2 cellular contexts compared by ENCODE assay signal in the genomic region with DNA sequence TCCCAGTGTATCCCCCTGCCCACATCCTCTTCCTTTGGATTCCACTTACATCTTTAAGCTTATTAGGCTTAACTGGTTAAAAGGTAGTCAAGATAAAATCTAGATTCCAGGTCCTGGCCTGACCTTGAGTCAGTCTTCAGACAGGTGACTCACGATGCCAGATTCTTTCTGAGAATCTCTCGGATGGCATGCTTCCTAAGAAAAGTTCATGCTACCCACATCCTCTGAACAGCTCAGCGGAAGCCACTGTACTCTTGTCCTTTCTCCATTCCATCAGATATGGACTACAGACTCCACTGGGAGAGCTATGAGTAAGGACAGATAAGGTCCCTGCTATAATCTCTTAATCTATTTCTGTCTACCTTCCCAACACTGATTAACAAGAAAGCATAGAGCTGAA.
TF ChIP-seq lines count a peak whose summit lies in the region.

No MANE protein-coding gene starts in this region.

TF ChIP-seq in IMR-90, 13 proteins besides CTCF, POLR2A, EP300 and RAD21:
- TF ChIP-seq CHD1 (IDR thresholded peaks at IDR 0.05; ENCODE audit: low read depth, low read length) (no peak), FOS (IDR thresholded peaks at IDR 0.05; ENCODE audit: low read depth, low read length) (peak; percentile 53; the same call in 1 of the 2 replicates)

TF ChIP-seq in K562, 482 proteins besides CTCF, POLR2A, EP300 and RAD21:
- TF ChIP-seq CTBP1 (IDR thresholded peaks at IDR 0.05; ENCODE audit: borderline replicate concordance) (peak; percentile 55; the same call in 1 of the 2 replicates), ZNF584 (CRISPR knock-in tag; IDR thresholded peaks at IDR 0.05; ENCODE audit: low read depth) (no peak), FOSL1 (tag; conservative IDR thresholded peaks at IDR 0.05) (peak; percentile 87), SMARCE1 (IDR thresholded peaks at IDR 0.05) (0 out of 2 replicates have a peak, but pooled peaks have one; percentile 22), TEAD4 (IDR thresholded peaks at IDR 0.05; ENCODE audit: low read length) (peak; percentile 7; the same call in 1 of the 2 replicates), TEAD4 (CRISPR knock-in tag; IDR thresholded peaks at IDR 0.05; ENCODE audit: borderline replicate concordance) (no peak), ETV1 (tag; conservative IDR thresholded peaks at IDR 0.05; ENCODE audit: low read depth) (0 out of 2 replicates have a peak, but pooled peaks have one; percentile 7), SMARCA4 (IDR thresholded peaks at IDR 0.05) (0 out of 2 replicates have a peak, but pooled peaks have one; percentile 15), ARID1B (IDR thresholded peaks at IDR 0.05) (peak; percentile 35; the same call in 1 of the 2 replicates), HMBOX1 (IDR thresholded peaks at IDR 0.05) (0 out of 2 replicates have a peak, but pooled peaks have one; percentile 14), DPF2 (IDR thresholded peaks at IDR 0.05) (0 out of 2 replicates have a peak, but pooled peaks have one; percentile 27), CBFA2T3 (IDR thresholded peaks at IDR 0.05) (0 out of 2 replicates have a peak, but pooled peaks have one; percentile 3), UBTF (IDR thresholded peaks at IDR 0.05; ENCODE audit: borderline replicate concordance in 1 of 2, low read depth in 2 of 2, low read length in 2 of 2) (no peak), KLF16 (IDR thresholded peaks at IDR 0.05) (no peak), NR0B1 (IDR thresholded peaks at IDR 0.05; ENCODE audit: partially characterized antibody) (no peak), CBFA2T2 (conservative IDR thresholded peaks at IDR 0.05) (0 out of 2 replicates have a peak, but pooled peaks have one; percentile 4), PRDM10 (IDR thresholded peaks at IDR 0.05; ENCODE audit: partially characterized antibody) (no peak), CBX1 (IDR thresholded peaks at IDR 0.05; ENCODE audit: low read depth) (no peak)
- TF ChIP-seq, protein P1, sequence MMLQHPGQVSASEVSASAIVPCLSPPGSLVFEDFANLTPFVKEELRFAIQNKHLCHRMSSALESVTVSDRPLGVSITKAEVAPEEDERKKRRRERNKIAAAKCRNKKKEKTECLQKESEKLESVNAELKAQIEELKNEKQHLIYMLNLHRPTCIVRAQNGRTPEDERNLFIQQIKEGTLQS (IDR thresholded peaks at IDR 0.05), result 0 out of 2 replicates have a peak, but pooled peaks have one; percentile 24
- TF ChIP-seq, protein P1 (CRISPR knock-in tag; conservative IDR thresholded peaks at IDR 0.05), result no peak
- TF ChIP-seq, protein P2, sequence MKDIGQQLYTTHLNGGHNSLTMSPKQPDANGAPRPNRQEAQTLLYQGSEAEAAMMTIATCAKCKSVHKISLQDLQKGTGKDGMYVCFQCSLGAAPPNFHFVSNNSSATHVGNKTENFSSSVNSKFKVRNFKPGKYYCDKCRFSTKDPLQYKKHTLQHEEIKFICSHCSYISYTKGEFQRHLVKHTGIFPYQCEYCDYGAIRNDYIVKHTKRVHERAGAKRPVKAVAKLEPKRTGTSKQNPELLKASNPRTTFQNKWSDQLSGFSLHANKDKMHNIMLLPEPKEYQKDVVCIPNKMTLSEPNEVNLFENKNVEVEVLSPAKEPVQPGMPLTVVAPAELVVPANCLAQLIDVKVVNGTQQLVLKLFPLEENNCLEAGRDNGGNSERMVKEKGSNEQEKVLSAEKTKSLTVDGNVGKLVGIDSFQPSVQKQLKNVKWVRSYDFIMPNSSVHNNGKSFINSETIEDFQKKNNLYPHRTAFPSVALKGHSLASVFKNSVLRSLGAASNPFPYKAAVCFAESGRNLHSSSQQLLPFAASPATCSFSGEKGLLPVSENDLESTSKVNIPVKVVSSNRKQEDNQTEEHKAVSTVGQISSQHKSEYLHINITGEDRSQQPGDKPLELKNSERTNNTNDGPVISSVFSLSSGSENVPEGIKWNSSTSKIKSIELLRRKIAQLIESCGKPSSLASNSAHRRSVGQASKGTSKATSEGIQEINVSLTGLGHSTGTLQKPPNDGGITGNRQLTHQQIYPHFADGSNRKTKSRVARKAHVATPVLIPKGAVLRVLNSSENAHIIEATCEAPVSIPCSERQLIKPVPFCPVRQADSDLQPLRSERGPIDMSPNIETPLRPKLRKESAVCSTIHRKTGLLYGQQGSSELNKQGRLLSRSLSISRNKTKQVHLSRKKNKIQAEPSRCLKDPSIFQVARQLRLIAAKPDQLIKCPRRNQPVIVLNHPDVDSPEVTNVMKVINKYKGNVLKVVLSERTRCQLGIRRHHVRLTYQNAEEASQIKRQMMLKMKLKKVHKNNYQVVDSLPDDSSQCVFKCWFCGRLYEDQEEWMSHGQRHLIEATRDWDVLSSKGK (CRISPR knock-in tag; IDR thresholded peaks at IDR 0.05), result no peak
